In genomic region chr13:83065136-83065535, GRCh38 we compare ENCODE assay signal across 12 cellular contexts.
DNase-seq lines count a peak whose midpoint lies in the region; ATAC-seq, FAIRE-seq and TF ChIP-seq lines count a peak whose summit lies in the region.
"Had no signal": no experiment of that assay in that cellular context is flagged by ENCODE, and none has a peak within 500 bp of the region (broad histone marks: within the 10 kb centered on the region; RNA-seq: fewer than 3 reads in every experiment).

No MANE protein-coding gene starts in this region.

- H3K27me3 Mint-ChIP-seq in GM23338 (ENCODE audit: insufficient read depth, low read depth, poor library complexity), result no peaks in the 10 kb centered on the region

- no peak for FAIRE-seq in RCC 7860 (lab: Jason Lieb, UNC)

- 5% methylated on average over 2 of the region's 2 CpGs for WGBS in prostate gland

- no peaks in the 10 kb centered on the region for H3K9me3 ChIP-seq in prostate gland
- H3K9me3 ChIP-seq: uterus had no signal

- no peak for TF ChIP-seq POLR2A in prostate gland (IDR thresholded peaks at IDR 0.05)

- intact Hi-C loops in prostate gland (cut with DNase I), result no loop called here

- H3K36me3 Mint-ChIP-seq in GM23338 (ENCODE audit: low read depth), result no peaks in the 10 kb centered on the region
- H3K36me3 Mint-ChIP-seq: CD8-positive, alpha-beta T cell had no signal

- peak overlapping the region; percentile 25 for H3K27ac ChIP-seq in prostate gland
- no peak overlapping the region for H3K27ac ChIP-seq in GM23338 (ENCODE audit: low read depth)
- H3K27ac ChIP-seq: uterus had no signal

- DNase-seq in Ammon's horn (ENCODE audit: low spot score) (peak; percentile 23), RCC 7860 (ENCODE audit: low spot score) (peak; percentile 6), foreskin fibroblast (peak; percentile 66 to 72), prostate gland (ENCODE audit: low spot score) (peak; percentile 72), GM23338 (ENCODE audit: low spot score) (no peak), SHP77 (lab: John Stamatoyannopoulos, UW) (no peak)
- DNase-seq: activated CD4-positive, CD25-positive, alpha-beta regulatory T cell; CD8-positive, alpha-beta T cell; occipital lobe had no signal

- no peaks in the 10 kb centered on the region for H3K79me2 ChIP-seq in GM23338 (replicated peaks; ENCODE audit: insufficient read depth)

- H3K4me1 ChIP-seq in prostate gland (replicated peaks) (no peaks in the 10 kb centered on the region), GM23338 (ENCODE audit: insufficient read depth) (no peaks in the 10 kb centered on the region)
- H3K4me1 ChIP-seq: uterus had no signal

- H4K20me1 ChIP-seq in GM23338 (replicated peaks; ENCODE audit: insufficient read depth), result no peaks in the 10 kb centered on the region

- H3F3A ChIP-seq in GM23338 (replicated peaks; ENCODE audit: low read depth), result no peaks in the 10 kb centered on the region

- H3K27me3 ChIP-seq in prostate gland (replicated peaks; ENCODE audit: insufficient read depth) (no peaks in the 10 kb centered on the region), GM23338 (ENCODE audit: insufficient read depth) (no peaks in the 10 kb centered on the region)
- H3K27me3 ChIP-seq: uterus had no signal

- H3K4me2 ChIP-seq in GM23338, result no peak overlapping the region

- no peaks in the 10 kb centered on the region for H3K4me1 Mint-ChIP-seq in GM23338

- H3K9me2 ChIP-seq in GM23338 (ENCODE audit: insufficient read depth), result no peaks in the 10 kb centered on the region

- H3K4me3 ChIP-seq in foreskin fibroblast (ENCODE audit: low read depth in 1 of 2, low read length in 2 of 2), result no peak overlapping the region
- H3K4me3 ChIP-seq in prostate gland, result no peak overlapping the region
- H3K4me3 ChIP-seq in GM23338, result no peak overlapping the region
- H3K4me3 ChIP-seq: uterus had no signal

- no peak overlapping the region for H2AFZ ChIP-seq in GM23338

- H3K9me3 Mint-ChIP-seq in GM23338, result no peaks in the 10 kb centered on the region

- TF ChIP-seq CTCF in foreskin fibroblast (IDR thresholded peaks at IDR 0.05; ENCODE audit: low read depth, low read length) (no peak), prostate gland (IDR thresholded peaks at IDR 0.05) (no peak), GM23338 (conservative IDR thresholded peaks at IDR 0.05; ENCODE audit: low read depth in 2 of 2) (no peak)

- H3K36me3 ChIP-seq in prostate gland (no peaks in the 10 kb centered on the region), GM23338 (ENCODE audit: insufficient read depth) (no peaks in the 10 kb centered on the region)
- H3K36me3 ChIP-seq: uterus had no signal

- H3K27ac Mint-ChIP-seq in GM23338, result no peak overlapping the region
- H3K27ac Mint-ChIP-seq: CD8-positive, alpha-beta T cell had no signal

- no peak for ATAC-seq in HG02642 (IDR thresholded peaks at IDR 0.05; ENCODE audit: poor library complexity, unreplicated experiment)
- ATAC-seq in GM18907 (IDR thresholded peaks at IDR 0.05; ENCODE audit: unreplicated experiment), result no peak
- no peak for ATAC-seq in GM23338
- ATAC-seq: CD8-positive, alpha-beta T cell had no signal

- no peak overlapping the region for H3K4me3 Mint-ChIP-seq in GM23338
- H3K4me3 Mint-ChIP-seq: CD8-positive, alpha-beta T cell had no signal

TF ChIP-seq in GM23338, 12 proteins besides CTCF, POLR2A, EP300 and RAD21 (continues in another document):
- TF ChIP-seq STAT1 (IDR thresholded peaks at IDR 0.05; ENCODE audit: unreplicated experiment) (no peak), ZNF331 (CRISPR knock-in tag; IDR thresholded peaks at IDR 0.05; ENCODE audit: low read depth) (no peak), EZH2 (IDR thresholded peaks at IDR 0.05; ENCODE audit: low read depth, unreplicated experiment) (no peak), POLR2AphosphoS5 (IDR thresholded peaks at IDR 0.05; ENCODE audit: low read depth) (no peak), ETS1 (IDR thresholded peaks at IDR 0.05) (no peak), JUNB (IDR thresholded peaks at IDR 0.05; ENCODE audit: unreplicated experiment) (no peak), NANOG (IDR thresholded peaks at IDR 0.05; ENCODE audit: borderline replicate concordance) (no peak), ZNF114 (CRISPR knock-in tag; IDR thresholded peaks at IDR 0.05) (no peak), EZH2phosphoT487 (IDR thresholded peaks at IDR 0.05; ENCODE audit: unreplicated experiment) (no peak), CREB1 (CRISPR knock-in tag; IDR thresholded peaks at IDR 0.05; ENCODE audit: low read depth) (no peak), ZNF462 (CRISPR knock-in tag; IDR thresholded peaks at IDR 0.05) (no peak)

Comparison
In these comparisons a context has a peak if more than half of its experiments do, and no peak if none do; other contexts are left out.
1. DNase-seq: peak in Ammon's horn (single experiment), RCC 7860 (single experiment), foreskin fibroblast (2 of 2) and prostate gland (single experiment); none in GM23338 (single experiment) and SHP77 (0 of 2).